Comparison of ENCODE assay signal across 1 cellular context in genomic region chr11:14420223-14420622, GRCh38.
TF ChIP-seq lines count a peak whose summit lies in the region.

No MANE protein-coding gene starts in this region.

TF ChIP-seq in HepG2, 621 proteins besides CTCF, POLR2A, EP300 and RAD21 (continued from another document):
- TF ChIP-seq ZFP91 (CRISPR knock-in tag; IDR thresholded peaks at IDR 0.05; ENCODE audit: borderline replicate concordance) (no peak), ZNF580 (CRISPR knock-in tag; IDR thresholded peaks at IDR 0.05; ENCODE audit: borderline replicate concordance, low read depth) (no peak), ZNF615 (CRISPR knock-in tag; IDR thresholded peaks at IDR 0.05; ENCODE audit: borderline replicate concordance) (no peak), MNT (IDR thresholded peaks at IDR 0.05) (no peak), ZBTB10 (CRISPR knock-in tag; IDR thresholded peaks at IDR 0.05; ENCODE audit: borderline replicate concordance) (no peak), ZNF367 (CRISPR knock-in tag; IDR thresholded peaks at IDR 0.05; ENCODE audit: borderline replicate concordance) (no peak), ELF1 (CRISPR knock-in tag; IDR thresholded peaks at IDR 0.05) (no peak), ZBTB25 (CRISPR knock-in tag; IDR thresholded peaks at IDR 0.05) (no peak), CERS6 (CRISPR knock-in tag; IDR thresholded peaks at IDR 0.05) (no peak), CHD4 (IDR thresholded peaks at IDR 0.05; ENCODE audit: borderline replicate concordance, low read length) (no peak), MLX (CRISPR knock-in tag; IDR thresholded peaks at IDR 0.05) (no peak), CAMTA2 (CRISPR knock-in tag; IDR thresholded peaks at IDR 0.05; ENCODE audit: borderline replicate concordance) (no peak), FIP1L1 (IDR thresholded peaks at IDR 0.05; ENCODE audit: borderline replicate concordance, insufficient read depth, low read depth, low read length) (no peak), SKIL (CRISPR knock-in tag; IDR thresholded peaks at IDR 0.05; ENCODE audit: borderline replicate concordance) (no peak), CHD2 (IDR thresholded peaks at IDR 0.05; ENCODE audit: low read depth, low read length) (no peak), DNMT1 (CRISPR knock-in tag; IDR thresholded peaks at IDR 0.05) (no peak)
TF ChIP-seq in HepG2: peak in this region for 0.
